In the genomic region with DNA sequence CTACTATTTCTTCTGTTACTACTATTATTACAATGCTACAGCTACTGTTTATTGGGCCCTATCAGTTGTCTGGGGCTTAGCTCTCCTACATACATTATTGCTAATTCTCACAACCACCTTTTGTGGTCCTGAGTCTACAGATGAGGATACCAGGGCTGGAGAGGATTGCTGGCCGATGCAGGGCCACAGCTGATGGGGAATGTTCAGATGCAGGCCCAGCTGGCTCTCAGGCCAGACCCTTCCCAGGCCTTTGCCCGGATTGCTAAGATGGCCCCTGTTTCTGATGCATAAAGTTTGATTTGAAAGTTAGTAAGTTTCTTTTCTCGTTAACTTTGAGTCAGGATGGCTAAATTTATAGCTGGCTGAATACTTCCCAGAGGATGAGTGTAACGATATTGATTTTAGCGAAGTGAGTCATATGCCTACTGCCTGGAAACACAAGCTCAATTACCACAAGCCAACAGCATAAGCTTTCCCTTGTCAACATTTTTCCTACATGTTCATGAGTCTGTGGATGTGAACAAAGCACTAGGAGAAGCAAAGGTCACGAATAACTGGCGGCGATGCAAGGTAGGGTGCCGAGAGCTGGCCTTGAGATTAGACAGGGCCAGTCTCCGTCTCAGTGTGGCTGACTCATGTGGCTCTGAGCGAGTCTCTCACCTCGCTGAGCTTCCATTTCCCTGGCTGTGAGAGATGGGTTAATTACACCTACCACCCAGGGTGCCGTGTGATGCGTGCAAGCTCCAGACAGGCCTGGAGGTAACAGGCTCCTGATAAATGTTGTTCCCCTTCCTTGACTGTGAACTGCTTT, we compare ENCODE assay signal across 1 cellular context.
TF ChIP-seq lines count a peak whose summit lies in the region.

No MANE protein-coding gene starts in this region.

TF ChIP-seq in HepG2, 621 proteins besides CTCF, POLR2A, EP300 and RAD21 (continued from another document and continues in another):
- TF ChIP-seq, protein P1, sequence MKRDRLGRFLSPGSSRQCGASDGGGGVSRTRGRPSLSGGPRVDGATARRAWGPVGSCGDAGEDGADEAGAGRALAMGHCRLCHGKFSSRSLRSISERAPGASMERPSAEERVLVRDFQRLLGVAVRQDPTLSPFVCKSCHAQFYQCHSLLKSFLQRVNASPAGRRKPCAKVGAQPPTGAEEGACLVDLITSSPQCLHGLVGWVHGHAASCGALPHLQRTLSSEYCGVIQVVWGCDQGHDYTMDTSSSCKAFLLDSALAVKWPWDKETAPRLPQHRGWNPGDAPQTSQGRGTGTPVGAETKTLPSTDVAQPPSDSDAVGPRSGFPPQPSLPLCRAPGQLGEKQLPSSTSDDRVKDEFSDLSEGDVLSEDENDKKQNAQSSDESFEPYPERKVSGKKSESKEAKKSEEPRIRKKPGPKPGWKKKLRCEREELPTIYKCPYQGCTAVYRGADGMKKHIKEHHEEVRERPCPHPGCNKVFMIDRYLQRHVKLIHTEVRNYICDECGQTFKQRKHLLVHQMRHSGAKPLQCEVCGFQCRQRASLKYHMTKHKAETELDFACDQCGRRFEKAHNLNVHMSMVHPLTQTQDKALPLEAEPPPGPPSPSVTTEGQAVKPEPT (CRISPR knock-in tag; IDR thresholded peaks at IDR 0.05; ENCODE audit: low read depth), result no peak
- TF ChIP-seq ZNF296 (CRISPR knock-in tag; conservative IDR thresholded peaks at IDR 0.05) (no peak), DMAP1 (CRISPR knock-in tag; IDR thresholded peaks at IDR 0.05) (peak; percentile 54; the same call in 1 of the 2 replicates), SOX6 (IDR thresholded peaks at IDR 0.05) (no peak), SOX6 (CRISPR knock-in tag; IDR thresholded peaks at IDR 0.05) (peak; percentile 91), FOXA1 (IDR thresholded peaks at IDR 0.05) (no peak), FOXA1 (CRISPR knock-in tag; IDR thresholded peaks at IDR 0.05) (peak; percentile 78), ZNF501 (CRISPR knock-in tag; IDR thresholded peaks at IDR 0.05) (peak; percentile 90), ZFX (CRISPR knock-in tag; IDR thresholded peaks at IDR 0.05; ENCODE audit: low read depth) (peak; percentile 71), ZNF383 (CRISPR knock-in tag; IDR thresholded peaks at IDR 0.05; ENCODE audit: borderline replicate concordance) (no peak), ZNF350 (CRISPR knock-in tag; IDR thresholded peaks at IDR 0.05; ENCODE audit: borderline replicate concordance, low read depth) (peak; percentile 56), ZKSCAN8 (CRISPR knock-in tag; IDR thresholded peaks at IDR 0.05; ENCODE audit: borderline replicate concordance) (peak; percentile 79; the same call in 1 of the 2 replicates), RXRB (CRISPR knock-in tag; IDR thresholded peaks at IDR 0.05; ENCODE audit: borderline replicate concordance) (peak; percentile 95), MLLT10 (CRISPR knock-in tag; IDR thresholded peaks at IDR 0.05) (no peak), NR2C2 (CRISPR knock-in tag; IDR thresholded peaks at IDR 0.05; ENCODE audit: borderline replicate concordance) (peak; percentile 46; the same call in 1 of the 2 replicates), KDM5A (IDR thresholded peaks at IDR 0.05; ENCODE audit: borderline replicate concordance, low read length) (no peak), RFX5 (IDR thresholded peaks at IDR 0.05; ENCODE audit: low read depth, low read length) (no peak; the same call in 1 of the 2 replicates), HOXA3 (CRISPR knock-in tag; IDR thresholded peaks at IDR 0.05) (peak; percentile 45; the same call in 1 of the 2 replicates), ATF7 (IDR thresholded peaks at IDR 0.05) (no peak), ATF7 (CRISPR knock-in tag; IDR thresholded peaks at IDR 0.05) (peak; percentile 54; the same call in 1 of the 2 replicates), TEAD3 (CRISPR knock-in tag; optimal IDR thresholded peaks at IDR 0.05; ENCODE audit: borderline replicate concordance) (peak; percentile 76), ZNF552 (CRISPR knock-in tag; IDR thresholded peaks at IDR 0.05; ENCODE audit: borderline replicate concordance) (no peak), PHF21A (CRISPR knock-in tag; IDR thresholded peaks at IDR 0.05) (peak; percentile 71), ZNF761 (CRISPR knock-in tag; conservative IDR thresholded peaks at IDR 0.05) (peak; percentile 65; the same call in 1 of the 2 replicates), STAG1 (CRISPR knock-in tag; IDR thresholded peaks at IDR 0.05) (0 out of 2 replicates have a peak, but pooled peaks have one; percentile 1), ZMYM2 (CRISPR knock-in tag; IDR thresholded peaks at IDR 0.05) (peak; percentile 65), PHB2 (IDR thresholded peaks at IDR 0.05; ENCODE audit: partially characterized antibody) (no peak), MAFG (CRISPR knock-in tag; IDR thresholded peaks at IDR 0.05) (no peak), ZNF432 (CRISPR knock-in tag; IDR thresholded peaks at IDR 0.05; ENCODE audit: borderline replicate concordance) (no peak)
- TF ChIP-seq, protein P2, sequence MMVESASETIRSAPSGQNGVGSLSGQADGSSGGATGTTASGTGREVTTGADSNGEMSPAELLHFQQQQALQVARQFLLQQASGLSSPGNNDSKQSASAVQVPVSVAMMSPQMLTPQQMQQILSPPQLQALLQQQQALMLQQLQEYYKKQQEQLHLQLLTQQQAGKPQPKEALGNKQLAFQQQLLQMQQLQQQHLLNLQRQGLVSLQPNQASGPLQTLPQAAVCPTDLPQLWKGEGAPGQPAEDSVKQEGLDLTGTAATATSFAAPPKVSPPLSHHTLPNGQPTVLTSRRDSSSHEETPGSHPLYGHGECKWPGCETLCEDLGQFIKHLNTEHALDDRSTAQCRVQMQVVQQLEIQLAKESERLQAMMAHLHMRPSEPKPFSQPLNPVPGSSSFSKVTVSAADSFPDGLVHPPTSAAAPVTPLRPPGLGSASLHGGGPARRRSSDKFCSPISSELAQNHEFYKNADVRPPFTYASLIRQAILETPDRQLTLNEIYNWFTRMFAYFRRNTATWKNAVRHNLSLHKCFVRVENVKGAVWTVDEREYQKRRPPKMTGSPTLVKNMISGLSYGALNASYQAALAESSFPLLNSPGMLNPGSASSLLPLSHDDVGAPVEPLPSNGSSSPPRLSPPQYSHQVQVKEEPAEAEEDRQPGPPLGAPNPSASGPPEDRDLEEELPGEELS (CRISPR knock-in tag; IDR thresholded peaks at IDR 0.05), result peak; percentile 76
- TF ChIP-seq, protein P3, sequence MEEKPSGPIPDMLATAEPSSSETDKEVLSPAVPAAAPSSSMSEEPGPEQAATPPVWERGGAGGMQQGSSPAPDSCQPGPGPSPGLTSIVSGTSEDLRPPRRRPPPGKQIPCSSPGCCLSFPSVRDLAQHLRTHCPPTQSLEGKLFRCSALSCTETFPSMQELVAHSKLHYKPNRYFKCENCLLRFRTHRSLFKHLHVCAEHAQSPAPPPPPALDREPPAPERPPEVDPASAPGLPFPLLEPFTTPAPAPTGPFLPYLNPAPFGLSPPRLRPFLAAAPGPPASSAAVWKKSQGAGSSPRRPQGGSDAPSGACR (CRISPR knock-in tag; IDR thresholded peaks at IDR 0.05), result peak; percentile 63; the same call in 1 of the 2 replicates
- TF ChIP-seq, protein P4, sequence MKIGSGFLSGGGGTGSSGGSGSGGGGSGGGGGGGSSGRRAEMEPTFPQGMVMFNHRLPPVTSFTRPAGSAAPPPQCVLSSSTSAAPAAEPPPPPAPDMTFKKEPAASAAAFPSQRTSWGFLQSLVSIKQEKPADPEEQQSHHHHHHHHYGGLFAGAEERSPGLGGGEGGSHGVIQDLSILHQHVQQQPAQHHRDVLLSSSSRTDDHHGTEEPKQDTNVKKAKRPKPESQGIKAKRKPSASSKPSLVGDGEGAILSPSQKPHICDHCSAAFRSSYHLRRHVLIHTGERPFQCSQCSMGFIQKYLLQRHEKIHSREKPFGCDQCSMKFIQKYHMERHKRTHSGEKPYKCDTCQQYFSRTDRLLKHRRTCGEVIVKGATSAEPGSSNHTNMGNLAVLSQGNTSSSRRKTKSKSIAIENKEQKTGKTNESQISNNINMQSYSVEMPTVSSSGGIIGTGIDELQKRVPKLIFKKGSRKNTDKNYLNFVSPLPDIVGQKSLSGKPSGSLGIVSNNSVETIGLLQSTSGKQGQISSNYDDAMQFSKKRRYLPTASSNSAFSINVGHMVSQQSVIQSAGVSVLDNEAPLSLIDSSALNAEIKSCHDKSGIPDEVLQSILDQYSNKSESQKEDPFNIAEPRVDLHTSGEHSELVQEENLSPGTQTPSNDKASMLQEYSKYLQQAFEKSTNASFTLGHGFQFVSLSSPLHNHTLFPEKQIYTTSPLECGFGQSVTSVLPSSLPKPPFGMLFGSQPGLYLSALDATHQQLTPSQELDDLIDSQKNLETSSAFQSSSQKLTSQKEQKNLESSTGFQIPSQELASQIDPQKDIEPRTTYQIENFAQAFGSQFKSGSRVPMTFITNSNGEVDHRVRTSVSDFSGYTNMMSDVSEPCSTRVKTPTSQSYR (CRISPR knock-in tag; IDR thresholded peaks at IDR 0.05; ENCODE audit: borderline replicate concordance), result peak; percentile 25; the same call in 1 of the 2 replicates
- TF ChIP-seq, protein P5, sequence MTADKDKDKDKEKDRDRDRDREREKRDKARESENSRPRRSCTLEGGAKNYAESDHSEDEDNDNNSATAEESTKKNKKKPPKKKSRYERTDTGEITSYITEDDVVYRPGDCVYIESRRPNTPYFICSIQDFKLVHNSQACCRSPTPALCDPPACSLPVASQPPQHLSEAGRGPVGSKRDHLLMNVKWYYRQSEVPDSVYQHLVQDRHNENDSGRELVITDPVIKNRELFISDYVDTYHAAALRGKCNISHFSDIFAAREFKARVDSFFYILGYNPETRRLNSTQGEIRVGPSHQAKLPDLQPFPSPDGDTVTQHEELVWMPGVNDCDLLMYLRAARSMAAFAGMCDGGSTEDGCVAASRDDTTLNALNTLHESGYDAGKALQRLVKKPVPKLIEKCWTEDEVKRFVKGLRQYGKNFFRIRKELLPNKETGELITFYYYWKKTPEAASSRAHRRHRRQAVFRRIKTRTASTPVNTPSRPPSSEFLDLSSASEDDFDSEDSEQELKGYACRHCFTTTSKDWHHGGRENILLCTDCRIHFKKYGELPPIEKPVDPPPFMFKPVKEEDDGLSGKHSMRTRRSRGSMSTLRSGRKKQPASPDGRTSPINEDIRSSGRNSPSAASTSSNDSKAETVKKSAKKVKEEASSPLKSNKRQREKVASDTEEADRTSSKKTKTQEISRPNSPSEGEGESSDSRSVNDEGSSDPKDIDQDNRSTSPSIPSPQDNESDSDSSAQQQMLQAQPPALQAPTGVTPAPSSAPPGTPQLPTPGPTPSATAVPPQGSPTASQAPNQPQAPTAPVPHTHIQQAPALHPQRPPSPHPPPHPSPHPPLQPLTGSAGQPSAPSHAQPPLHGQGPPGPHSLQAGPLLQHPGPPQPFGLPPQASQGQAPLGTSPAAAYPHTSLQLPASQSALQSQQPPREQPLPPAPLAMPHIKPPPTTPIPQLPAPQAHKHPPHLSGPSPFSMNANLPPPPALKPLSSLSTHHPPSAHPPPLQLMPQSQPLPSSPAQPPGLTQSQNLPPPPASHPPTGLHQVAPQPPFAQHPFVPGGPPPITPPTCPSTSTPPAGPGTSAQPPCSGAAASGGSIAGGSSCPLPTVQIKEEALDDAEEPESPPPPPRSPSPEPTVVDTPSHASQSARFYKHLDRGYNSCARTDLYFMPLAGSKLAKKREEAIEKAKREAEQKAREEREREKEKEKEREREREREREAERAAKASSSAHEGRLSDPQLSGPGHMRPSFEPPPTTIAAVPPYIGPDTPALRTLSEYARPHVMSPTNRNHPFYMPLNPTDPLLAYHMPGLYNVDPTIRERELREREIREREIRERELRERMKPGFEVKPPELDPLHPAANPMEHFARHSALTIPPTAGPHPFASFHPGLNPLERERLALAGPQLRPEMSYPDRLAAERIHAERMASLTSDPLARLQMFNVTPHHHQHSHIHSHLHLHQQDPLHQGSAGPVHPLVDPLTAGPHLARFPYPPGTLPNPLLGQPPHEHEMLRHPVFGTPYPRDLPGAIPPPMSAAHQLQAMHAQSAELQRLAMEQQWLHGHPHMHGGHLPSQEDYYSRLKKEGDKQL (CRISPR knock-in tag; IDR thresholded peaks at IDR 0.05; ENCODE audit: low read depth), result peak; percentile 81
- TF ChIP-seq, protein P6, sequence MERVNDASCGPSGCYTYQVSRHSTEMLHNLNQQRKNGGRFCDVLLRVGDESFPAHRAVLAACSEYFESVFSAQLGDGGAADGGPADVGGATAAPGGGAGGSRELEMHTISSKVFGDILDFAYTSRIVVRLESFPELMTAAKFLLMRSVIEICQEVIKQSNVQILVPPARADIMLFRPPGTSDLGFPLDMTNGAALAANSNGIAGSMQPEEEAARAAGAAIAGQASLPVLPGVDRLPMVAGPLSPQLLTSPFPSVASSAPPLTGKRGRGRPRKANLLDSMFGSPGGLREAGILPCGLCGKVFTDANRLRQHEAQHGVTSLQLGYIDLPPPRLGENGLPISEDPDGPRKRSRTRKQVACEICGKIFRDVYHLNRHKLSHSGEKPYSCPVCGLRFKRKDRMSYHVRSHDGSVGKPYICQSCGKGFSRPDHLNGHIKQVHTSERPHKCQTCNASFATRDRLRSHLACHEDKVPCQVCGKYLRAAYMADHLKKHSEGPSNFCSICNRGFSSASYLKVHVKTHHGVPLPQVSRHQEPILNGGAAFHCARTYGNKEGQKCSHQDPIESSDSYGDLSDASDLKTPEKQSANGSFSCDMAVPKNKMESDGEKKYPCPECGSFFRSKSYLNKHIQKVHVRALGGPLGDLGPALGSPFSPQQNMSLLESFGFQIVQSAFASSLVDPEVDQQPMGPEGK (CRISPR knock-in tag; IDR thresholded peaks at IDR 0.05), result peak; percentile 41; the same call in 1 of the 2 replicates
- TF ChIP-seq, protein P7, sequence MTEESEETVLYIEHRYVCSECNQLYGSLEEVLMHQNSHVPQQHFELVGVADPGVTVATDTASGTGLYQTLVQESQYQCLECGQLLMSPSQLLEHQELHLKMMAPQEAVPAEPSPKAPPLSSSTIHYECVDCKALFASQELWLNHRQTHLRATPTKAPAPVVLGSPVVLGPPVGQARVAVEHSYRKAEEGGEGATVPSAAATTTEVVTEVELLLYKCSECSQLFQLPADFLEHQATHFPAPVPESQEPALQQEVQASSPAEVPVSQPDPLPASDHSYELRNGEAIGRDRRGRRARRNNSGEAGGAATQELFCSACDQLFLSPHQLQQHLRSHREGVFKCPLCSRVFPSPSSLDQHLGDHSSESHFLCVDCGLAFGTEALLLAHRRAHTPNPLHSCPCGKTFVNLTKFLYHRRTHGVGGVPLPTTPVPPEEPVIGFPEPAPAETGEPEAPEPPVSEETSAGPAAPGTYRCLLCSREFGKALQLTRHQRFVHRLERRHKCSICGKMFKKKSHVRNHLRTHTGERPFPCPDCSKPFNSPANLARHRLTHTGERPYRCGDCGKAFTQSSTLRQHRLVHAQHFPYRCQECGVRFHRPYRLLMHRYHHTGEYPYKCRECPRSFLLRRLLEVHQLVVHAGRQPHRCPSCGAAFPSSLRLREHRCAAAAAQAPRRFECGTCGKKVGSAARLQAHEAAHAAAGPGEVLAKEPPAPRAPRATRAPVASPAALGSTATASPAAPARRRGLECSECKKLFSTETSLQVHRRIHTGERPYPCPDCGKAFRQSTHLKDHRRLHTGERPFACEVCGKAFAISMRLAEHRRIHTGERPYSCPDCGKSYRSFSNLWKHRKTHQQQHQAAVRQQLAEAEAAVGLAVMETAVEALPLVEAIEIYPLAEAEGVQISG (CRISPR knock-in tag; IDR thresholded peaks at IDR 0.05), result peak; percentile 39
- TF ChIP-seq, protein P8, sequence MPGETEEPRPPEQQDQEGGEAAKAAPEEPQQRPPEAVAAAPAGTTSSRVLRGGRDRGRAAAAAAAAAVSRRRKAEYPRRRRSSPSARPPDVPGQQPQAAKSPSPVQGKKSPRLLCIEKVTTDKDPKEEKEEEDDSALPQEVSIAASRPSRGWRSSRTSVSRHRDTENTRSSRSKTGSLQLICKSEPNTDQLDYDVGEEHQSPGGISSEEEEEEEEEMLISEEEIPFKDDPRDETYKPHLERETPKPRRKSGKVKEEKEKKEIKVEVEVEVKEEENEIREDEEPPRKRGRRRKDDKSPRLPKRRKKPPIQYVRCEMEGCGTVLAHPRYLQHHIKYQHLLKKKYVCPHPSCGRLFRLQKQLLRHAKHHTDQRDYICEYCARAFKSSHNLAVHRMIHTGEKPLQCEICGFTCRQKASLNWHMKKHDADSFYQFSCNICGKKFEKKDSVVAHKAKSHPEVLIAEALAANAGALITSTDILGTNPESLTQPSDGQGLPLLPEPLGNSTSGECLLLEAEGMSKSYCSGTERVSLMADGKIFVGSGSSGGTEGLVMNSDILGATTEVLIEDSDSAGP (CRISPR knock-in tag; IDR thresholded peaks at IDR 0.05; ENCODE audit: borderline replicate concordance), result peak; percentile 55; the same call in 1 of the 2 replicates
